ENCODE assay signal across 25 cellular contexts in the genomic region with DNA sequence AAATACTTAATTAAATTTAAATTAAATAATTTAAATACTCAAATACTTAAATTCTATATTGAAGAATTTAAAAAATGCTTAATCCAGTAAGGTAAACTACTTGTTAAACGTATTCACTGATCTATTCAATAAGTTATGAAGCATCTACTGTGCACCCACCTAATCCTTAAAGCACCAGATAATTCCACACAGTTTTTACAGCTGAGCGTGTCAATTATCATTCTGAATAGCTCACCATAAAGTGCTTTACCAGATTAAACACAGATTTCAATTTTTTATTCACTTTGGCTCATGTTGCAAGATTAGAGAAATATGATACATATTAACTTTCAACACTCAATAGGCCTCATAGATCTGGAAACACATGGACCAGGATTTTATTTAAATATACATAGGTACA.
"Had no signal": no experiment of that assay in that cellular context is flagged by ENCODE, and none has a peak within 500 bp of the region (broad histone marks: within the 10 kb centered on the region; RNA-seq: fewer than 3 reads in every experiment).

No MANE protein-coding gene starts in this region.

- H3K27me3 Mint-ChIP-seq: activated naive CD8-positive, alpha-beta T cell had no signal

- DNase-seq: activated CD4-positive, alpha-beta memory T cell treated with anti-CD3 and anti-CD28 coated beads, Interleukin-2, amount 10 ng/mL, durations not matched to agents 7 days and 5 days; activated CD4-positive, alpha-beta T cell treated with anti-CD3 and anti-CD28 coated beads, Interleukin-2, amount 50 U/mL, for 1 hour; activated CD4-positive, CD25-positive, alpha-beta regulatory T cell; activated gamma-delta T cell; activated naive CD4-positive, alpha-beta T cell treated with anti-CD3 and anti-CD28 coated beads for 36 hours; activated T-cell treated with anti-CD3 and anti-CD28 coated beads for 4 hours; activated T-cell treated with anti-CD3 and anti-CD28 coated beads, Interleukin-2, amount 50 U/mL, for 48 hours; amygdala; cerebellar nuclear complex; KG1; NCI-H1048; NCI-H1930; NCI-H2107; NCI-H446; NCI-H526; Peyer's patch; Right ventricle myocardium superior; SW 1271 had no signal

- H3K4me1 Mint-ChIP-seq: activated CD4-positive, alpha-beta memory T cell treated with anti-CD3 and anti-CD28 coated beads, Interleukin-2, amount 10 ng/mL, durations not matched to agents 7 days and 5 days; activated T-helper 17 cell treated with anti-CD3 and anti-CD28 coated beads, Interleukin-2, amount 50 U/mL, for 72 hours; IgD-negative memory B cell had no signal

- H3K27ac Mint-ChIP-seq: activated CD4-positive, alpha-beta memory T cell treated with anti-CD3 and anti-CD28 coated beads, Interleukin-2, amount 10 ng/mL, durations not matched to agents 7 days and 5 days; activated naive CD4-positive, alpha-beta T cell treated with anti-CD3 and anti-CD28 coated beads for 36 hours; activated naive CD8-positive, alpha-beta T cell; activated T-helper 17 cell treated with anti-CD3 and anti-CD28 coated beads, Interleukin-2, amount 50 U/mL, for 72 hours; brain; IgD-negative memory B cell; T-helper 1 cell treated with Interleukin-12 subunit alpha and Interleukin-12 subunit beta and Interleukin-4 antibody, amounts not matched to agents 30 μg/mL and 1 μg/mL, for 36 hours had no signal

- FAIRE-seq: astrocyte had no signal

- H3K9me3 Mint-ChIP-seq: activated CD4-positive, alpha-beta memory T cell treated with anti-CD3 and anti-CD28 coated beads, Interleukin-2, amount 10 ng/mL, durations not matched to agents 7 days and 5 days had no signal

- H3K36me3 Mint-ChIP-seq: activated naive CD8-positive, alpha-beta T cell; brain had no signal

- ATAC-seq: activated T-helper 17 cell treated with anti-CD3 and anti-CD28 coated beads, Interleukin-2, amount 50 U/mL, for 72 hours; SK-N-SH treated with all-trans-retinoic acid at 6 μM for 48 hours had no signal

- H3K4me3 Mint-ChIP-seq: activated CD4-positive, alpha-beta memory T cell treated with anti-CD3 and anti-CD28 coated beads, Interleukin-2, amount 10 ng/mL, durations not matched to agents 7 days and 5 days; activated naive CD4-positive, alpha-beta T cell treated with anti-CD3 and anti-CD28 coated beads for 36 hours; activated naive CD8-positive, alpha-beta T cell; activated T-helper 17 cell treated with anti-CD3 and anti-CD28 coated beads, Interleukin-2, amount 50 U/mL, for 72 hours; brain; IgD-negative memory B cell; T-helper 1 cell treated with Interleukin-12 subunit alpha and Interleukin-12 subunit beta and Interleukin-4 antibody, amounts not matched to agents 30 μg/mL and 1 μg/mL, for 36 hours had no signal
